In the genomic region with DNA sequence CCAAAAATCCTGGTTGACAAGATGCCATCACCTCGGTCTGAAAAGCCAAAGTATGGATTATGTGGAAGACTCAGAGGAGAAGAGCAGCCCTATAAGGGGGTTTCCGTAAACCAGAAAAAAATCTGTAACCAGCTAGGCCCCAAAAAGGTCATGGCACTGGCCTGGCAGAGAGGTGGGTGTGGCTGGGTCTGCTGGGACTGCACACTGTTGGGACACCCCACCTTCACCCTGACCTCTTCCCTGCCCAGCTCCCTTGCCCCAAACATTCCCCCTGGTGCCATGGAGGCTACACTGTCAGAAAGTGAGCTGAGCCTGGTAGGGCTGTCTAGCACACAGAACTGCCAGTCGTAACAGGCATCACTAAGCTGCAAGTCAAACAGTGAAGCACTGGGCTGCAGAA, we compare ENCODE assay signal across 26 cellular contexts. TPM values are rescaled to one million over a fixed set of nuclear protein-coding genes. Genes with fewer than 3 reads are reported as not detected.
DNase-seq lines count a peak whose midpoint lies in the region; ATAC-seq and TF ChIP-seq lines count a peak whose summit lies in the region.
"Had no signal": no experiment of that assay in that cellular context is flagged by ENCODE, and none has a peak within 500 bp of the region (broad histone marks: within the 10 kb centered on the region; RNA-seq: fewer than 3 reads in every experiment).

No MANE protein-coding gene starts in this region.

- no peak overlapping the region for H3K23ac ChIP-seq in H9 (ENCODE audit: insufficient read length, low read depth, low read length)

- no peak overlapping the region for H2BK20ac ChIP-seq in H9 (ENCODE audit: low read depth, low read length, poor library complexity, severe bottlenecking)

- no peaks in the 10 kb centered on the region for H3K79me1 ChIP-seq in H9 (ENCODE audit: insufficient read depth, low read depth, low read length, poor library complexity, severe bottlenecking)

- no peaks in the 10 kb centered on the region for H3K79me2 ChIP-seq in H9 (ENCODE audit: insufficient read depth, low read length)
- no peaks in the 10 kb centered on the region for H3K79me2 ChIP-seq in osteoblast (ENCODE audit: insufficient read depth, low read length)

- H3K23me2 ChIP-seq in H9 (ENCODE audit: insufficient read length, low read depth, low read length, poor library complexity, severe bottlenecking), result no peaks in the 10 kb centered on the region

- H4K8ac ChIP-seq in H9 (replicated peaks; ENCODE audit: insufficient read length, low read depth, low read length), result no peak overlapping the region

- no peak overlapping the region for H3K27ac ChIP-seq in H9 (ENCODE audit: insufficient read length, low read depth, low read length)
- H3K27ac ChIP-seq in endodermal cell (ENCODE audit: low read depth, low read length), result no peak overlapping the region
- no peak overlapping the region for H3K27ac ChIP-seq in osteoblast (ENCODE audit: low read depth, low read length)
- no peak overlapping the region for H3K27ac ChIP-seq in lower lobe of right lung
- H3K27ac ChIP-seq: C4-2B, PC-9, SK-N-MC had no signal

- H3K4me3 ChIP-seq in endodermal cell (ENCODE audit: low read length) (no peak overlapping the region), osteoblast (ENCODE audit: insufficient read depth, low read length) (no peak overlapping the region), lower lobe of right lung (no peak overlapping the region)
- H3K4me3 ChIP-seq: K562, MG63, PC-9, SK-N-MC had no signal

- no peak overlapping the region for H3K27ac Mint-ChIP-seq in H9
- H3K27ac Mint-ChIP-seq in endodermal cell, result no peak overlapping the region
- H3K27ac Mint-ChIP-seq: CD8-positive, alpha-beta memory T cell had no signal

- H4K20me1 ChIP-seq in H9 (ENCODE audit: control insufficient read depth, insufficient read depth, insufficient read length), result no peaks in the 10 kb centered on the region
- H4K20me1 ChIP-seq in osteoblast (ENCODE audit: insufficient read depth, low read length), result no peaks in the 10 kb centered on the region

- H2BK120ac ChIP-seq in H9 (ENCODE audit: low read depth, low read length, poor library complexity, severe bottlenecking), result no peak overlapping the region

- H3K4me1 ChIP-seq in H9 (ENCODE audit: insufficient read depth, low read length), result no peaks in the 10 kb centered on the region
- no peaks in the 10 kb centered on the region for H3K4me1 ChIP-seq in endodermal cell (ENCODE audit: control insufficient read depth, insufficient read depth, low read length)
- no peaks in the 10 kb centered on the region for H3K4me1 ChIP-seq in osteoblast (ENCODE audit: insufficient read depth, low read length)
- H3K4me1 ChIP-seq in lower lobe of right lung, result peaks cover 2% of the 10 kb centered on the region

- no peak overlapping the region for H2BK5ac ChIP-seq in H9 (ENCODE audit: insufficient read length, low read length)

- no CpG with 5 or more reads among the region's 3 CpGs for WGBS in H9 (ENCODE audit: extremely low coverage, insufficient read length, low lambda C conversion rate)
- WGBS in endodermal cell (ENCODE audit: insufficient coverage in 1 of 2, insufficient read length in 1 of 2), 2 experiments, result 88 to 95% methylated on average over 2 to 3 of the region's 3 CpGs

- H2AK5ac ChIP-seq in H9 (ENCODE audit: insufficient read length, low read length), result no peak overlapping the region

- no peaks in the 10 kb centered on the region for H3K27me3 Mint-ChIP-seq in H9 (ENCODE audit: low read depth)
- no peaks in the 10 kb centered on the region for H3K27me3 Mint-ChIP-seq in endodermal cell (ENCODE audit: insufficient read depth)
- H3K27me3 Mint-ChIP-seq: CD8-positive, alpha-beta memory T cell had no signal

- H3K9ac ChIP-seq in H9 (ENCODE audit: extremely low read depth, insufficient read length, low read length) (no peak overlapping the region), endodermal cell (ENCODE audit: extremely low read depth, low read length, poor library complexity, severe bottlenecking) (no peak overlapping the region)

- no peak overlapping the region for H3K56ac ChIP-seq in H9 (ENCODE audit: insufficient read length, low read depth, low read length)

- no peak overlapping the region for H2BK15ac ChIP-seq in H9 (ENCODE audit: low read depth, low read length)

- no peak for TF ChIP-seq CTCF in H9 (conservative IDR thresholded peaks at IDR 0.05)
- TF ChIP-seq CTCF in endodermal cell (conservative IDR thresholded peaks at IDR 0.05), result no peak
- TF ChIP-seq CTCF in osteoblast (IDR thresholded peaks at IDR 0.05; ENCODE audit: extremely low read depth, low read depth, low read length), result no peak
- TF ChIP-seq CTCF in lower lobe of right lung (IDR thresholded peaks at IDR 0.05), result no peak

- no peak overlapping the region for H3T11ph ChIP-seq in H9 (ENCODE audit: low read length)

- no peak overlapping the region for H3K14ac ChIP-seq in H9 (ENCODE audit: insufficient read depth, low read length)

- H3K27me3 ChIP-seq in H9 (ENCODE audit: insufficient read depth, low read length) (no peaks in the 10 kb centered on the region), endodermal cell (ENCODE audit: control insufficient read depth, insufficient read depth, low read length, poor library complexity, severe bottlenecking) (no peaks in the 10 kb centered on the region), osteoblast (ENCODE audit: insufficient read depth, low read length) (no peaks in the 10 kb centered on the region), lower lobe of right lung (ENCODE audit: low read depth) (no peaks in the 10 kb centered on the region)
- H3K27me3 ChIP-seq: MG63 had no signal

- intact Hi-C loops in lower lobe of right lung (cut with DNase I), result no loop called here

- H3K9me3 ChIP-seq in H9 (ENCODE audit: control insufficient read depth, low read depth, low read length), result no peaks in the 10 kb centered on the region
- no peaks in the 10 kb centered on the region for H3K9me3 ChIP-seq in endodermal cell (ENCODE audit: control insufficient read depth, low read length)
- H3K9me3 ChIP-seq in osteoblast (ENCODE audit: low read depth, low read length), result no peaks in the 10 kb centered on the region
- no peaks in the 10 kb centered on the region for H3K9me3 ChIP-seq in lower lobe of right lung
- H3K9me3 ChIP-seq: MG63 had no signal

- H3K36me3 Mint-ChIP-seq in H9 (ENCODE audit: insufficient read depth in 1 of 3, low read depth in 3 of 3), result no peaks in the 10 kb centered on the region
- H3K36me3 Mint-ChIP-seq in endodermal cell (ENCODE audit: low read depth), result no peaks in the 10 kb centered on the region
- H3K36me3 Mint-ChIP-seq: CD8-positive, alpha-beta memory T cell had no signal

- H2AFZ ChIP-seq in H9 (ENCODE audit: low read length) (no peak overlapping the region), osteoblast (ENCODE audit: low read length) (no peak overlapping the region)
- H2AFZ ChIP-seq: PC-9 had no signal

- H3K4me2 ChIP-seq in H9 (ENCODE audit: insufficient read depth, insufficient read length, low read length) (no peak overlapping the region), osteoblast (ENCODE audit: insufficient read depth, low read length) (no peak overlapping the region)
- H3K4me2 ChIP-seq: PC-9 had no signal

- no peak for ATAC-seq in lower lobe of right lung
- ATAC-seq: HCT116, K562 had no signal

- H3K18ac ChIP-seq in H9 (ENCODE audit: insufficient read length, low read depth, low read length), result no peak overlapping the region

- H3K4me3 Mint-ChIP-seq in H9 (no peak overlapping the region), endodermal cell (no peak overlapping the region)
- H3K4me3 Mint-ChIP-seq: CD8-positive, alpha-beta memory T cell had no signal

- H3K4me1 Mint-ChIP-seq in H9 (peaks cover 25 to 35% of the 10 kb centered on the region in 2 experiments), endodermal cell (peaks cover 5% of the 10 kb centered on the region)
- H3K4me1 Mint-ChIP-seq: CD8-positive, alpha-beta memory T cell had no signal

- H3K4ac ChIP-seq in H9 (ENCODE audit: low read depth, low read length), result no peak overlapping the region

- H3K9me3 Mint-ChIP-seq in H9, result no peaks in the 10 kb centered on the region
- H3K9me3 Mint-ChIP-seq in endodermal cell, result no peaks in the 10 kb centered on the region
- H3K9me3 Mint-ChIP-seq: CD8-positive, alpha-beta memory T cell had no signal

- H4K91ac ChIP-seq in H9 (ENCODE audit: insufficient read length, low read depth, low read length), result no peak overlapping the region

- H2BK12ac ChIP-seq in H9 (ENCODE audit: insufficient read length, low read depth, low read length), result no peak overlapping the region

- H3K36me3 ChIP-seq in endodermal cell (ENCODE audit: control insufficient read depth, insufficient read depth, low read length) (no peaks in the 10 kb centered on the region), osteoblast (ENCODE audit: insufficient read depth, low read length) (no peaks in the 10 kb centered on the region), lower lobe of right lung (no peaks in the 10 kb centered on the region)
- H3K36me3 ChIP-seq: MG63 had no signal

- DNase-seq in D341Med (ENCODE audit: low spot score) (peak; percentile 4), H9 (peak; percentile 26), endodermal cell (peak; percentile 41), osteoblast (ENCODE audit: insufficient read length, low spot score, missing footprints) (peak; percentile 23), NCI-H1048 (lab: John Stamatoyannopoulos, UW) (no peak), lower lobe of right lung (no peak), activated gamma-delta T cell treated with Interleukin-2 at 50 U/mL for 16 hours (no peak)
- DNase-seq in activated T-cell treated with anti-CD3 and anti-CD28 coated beads, Interleukin-2, amount 50 U/mL, for 1 hour, result no peak
- DNase-seq: CD8-positive, alpha-beta memory T cell; DMS53; GDM1; MG63; NCI-H1417 treated with DMSO at 0.1 percent for 48 hours; NCI-H187; NCI-H2227 treated with DMSO at 0.1 percent for 48 hours; NCI-H510A; PC-9; RPMI8226; SHP77 treated with DMSO at 0.1 percent for 48 hours; SW 1271 had no signal

- H4K5ac ChIP-seq in H9 (ENCODE audit: insufficient read length, low read depth, low read length), result no peak overlapping the region

RNA-seq across cellular contexts. Expression of a gene that starts 6.5 kb away (rescaled TPM):
- not detected in 2 replicates for total RNA-seq in H9 (2021)
- total RNA-seq in endodermal cell, result not detected
- polyA plus RNA-seq in endodermal cell (2013, experiment 1 of 2), result not detected
- not detected for polyA plus RNA-seq in endodermal cell (2013, experiment 2 of 2)
- not detected in 2 replicates for total RNA-seq in osteoblast
- not detected for total RNA-seq in lower lobe of right lung
- total RNA-seq: CD8-positive, alpha-beta memory T cell; K562; LHCN-M2 had no signal
- polyA plus RNA-seq: AG04450; CD8-positive, alpha-beta memory T cell; K562 had no signal

RNA-seq across cellular contexts. Expression of a gene that starts 38.3 kb away (rescaled TPM):
- 0.31 and 0.39 TPM in 2 replicates for total RNA-seq in H9 (2021)
- total RNA-seq in endodermal cell, result under 1 TPM; 0.42 to 0.44 TPM
- 0.14 TPM for polyA plus RNA-seq in endodermal cell (2013, experiment 1 of 2)
- 0.79 TPM for polyA plus RNA-seq in endodermal cell (2013, experiment 2 of 2)
- total RNA-seq in osteoblast, result under 0.01 TPM in 1 of 2 replicates, not detected in the other
- total RNA-seq in lower lobe of right lung, result 6.7 TPM
- total RNA-seq: CD8-positive, alpha-beta memory T cell; K562; LHCN-M2 had no signal
- polyA plus RNA-seq: K562 had no signal

Comparison
In these comparisons a context has a peak if more than half of its experiments do, and no peak if none do; other contexts are left out.
1. DNase-seq: peak in D341Med (single experiment), H9 (single experiment), endodermal cell (single experiment) and osteoblast (single experiment); none in activated T-cell treated with anti-CD3 and anti-CD28 coated beads, Interleukin-2, amount 50 U/mL, for 1 hour (single experiment), NCI-H1048 (single experiment), lower lobe of right lung (single experiment) and activated gamma-delta T cell treated with Interleukin-2 at 50 U/mL for 16 hours (single experiment).